In genomic region chr9:122226758-122227575, GRCh38 we compare ENCODE assay signal across 14 cellular contexts. TPM values are rescaled to one million over a fixed set of nuclear protein-coding genes. Genes with fewer than 3 reads are reported as not detected.
DNase-seq lines count a peak whose midpoint lies in the region; ATAC-seq, FAIRE-seq and TF ChIP-seq lines count a peak whose summit lies in the region.
"Had no signal": no experiment of that assay in that cellular context is flagged by ENCODE, and none has a peak within 500 bp of the region (broad histone marks: within the 10 kb centered on the region; RNA-seq: fewer than 3 reads in every experiment).

No MANE protein-coding gene starts in this region.

- WGBS in A549 (ENCODE audit: missing lambda C conversion rate): 40% methylated on average over 42 of the region's 59 CpGs
- 35 to 48% methylated on average over 10 to 36 of the region's 59 CpGs for WGBS in esophagus squamous epithelium, 2 donors

- intact Hi-C loops in esophagus squamous epithelium (cut with DNase I): no loop called here

- H3K4me1 Mint-ChIP-seq in immature natural killer cell: peaks cover 0 to 2% of the 10 kb centered on the region in 2 donors
- H3K4me1 Mint-ChIP-seq: activated CD4-positive, alpha-beta T cell treated with anti-CD3 and anti-CD28 coated beads for 36 hours had no signal

- ATAC-seq in A549 (peak; percentile 55 to 69; a peak in 4 of 6 replicates), GM21367 (IDR thresholded peaks at IDR 0.05; ENCODE audit: unreplicated experiment) (no peak)
- ATAC-seq: activated CD4-positive, alpha-beta T cell treated with anti-CD3 and anti-CD28 coated beads for 36 hours had no signal

- TF ChIP-seq POLR2A in A549 (IDR thresholded peaks at IDR 0.05; ENCODE audit: low read length) (no peak), esophagus squamous epithelium (IDR thresholded peaks at IDR 0.05) (no peak)

- H3K9me3 Mint-ChIP-seq in immature natural killer cell: no peaks in the 10 kb centered on the region
- H3K9me3 Mint-ChIP-seq: central memory CD8-positive, alpha-beta T cell had no signal

- no peaks in the 10 kb centered on the region for H3K36me3 Mint-ChIP-seq in immature natural killer cell

- no peaks in the 10 kb centered on the region for H3K9me3 ChIP-seq in A549
- no peaks in the 10 kb centered on the region for H3K9me3 ChIP-seq in HUES48 (ENCODE audit: control insufficient read depth, insufficient read depth, low read length)
- no peaks in the 10 kb centered on the region for H3K9me3 ChIP-seq in esophagus squamous epithelium
- no peaks in the 10 kb centered on the region for H3K9me3 ChIP-seq in neural cell (ENCODE audit: low read length)

- H2AFZ ChIP-seq in neural cell (ENCODE audit: low read depth, low read length): no peak overlapping the region

- H3K27ac ChIP-seq in A549 (no peak overlapping the region), HUES48 (ENCODE audit: low read depth, low read length) (no peak overlapping the region), esophagus squamous epithelium (peak overlapping the region in 1 of 4 donors; percentile 0), neural cell (ENCODE audit: low read length) (no peak overlapping the region)
- H3K27ac ChIP-seq: SK-N-MC had no signal

- POLR2A ChIA-PET in A549 (lab: Yijun Ruan, JAX): no interaction called here

- H3K4me3 Mint-ChIP-seq in immature natural killer cell: peak overlapping the region in 1 of 5 donors; percentile 18
- H3K4me3 Mint-ChIP-seq: activated CD4-positive, alpha-beta T cell treated with anti-CD3 and anti-CD28 coated beads for 36 hours had no signal

- peaks cover 99% of the 10 kb centered on the region for H3K27me3 ChIP-seq in HUES48 (ENCODE audit: control insufficient read depth, insufficient read depth, low read length)
- peaks cover 21 to 100% (median 41%) of the 10 kb centered on the region in 4 donors for H3K27me3 ChIP-seq in esophagus squamous epithelium
- H3K27me3 ChIP-seq in neural cell (ENCODE audit: insufficient read depth, low read depth, low read length): peaks cover 98% of the 10 kb centered on the region

- TF ChIP-seq RAD21 in A549 (conservative IDR thresholded peaks at IDR 0.05 in 1 of 2, IDR thresholded peaks at IDR 0.05 in 1 of 2) (no peak), neural cell (conservative IDR thresholded peaks at IDR 0.05) (no peak)

- no peak for FAIRE-seq in A549 (lab: Jason Lieb, UNC)

- no peaks in the 10 kb centered on the region for H3F3A ChIP-seq in neural cell (ENCODE audit: insufficient read depth, low read length, poor library complexity, severe bottlenecking)

- H3K27me3 Mint-ChIP-seq in immature natural killer cell (ENCODE audit: low read depth in 3 of 3): peaks cover 9 to 20% (median 11%) of the 10 kb centered on the region in 3 donors

- H3K9ac ChIP-seq in HUES48 (ENCODE audit: low read depth, low read length) (no peak overlapping the region), neural cell (ENCODE audit: low read length) (no peak overlapping the region)

- H4K20me1 ChIP-seq in neural cell (ENCODE audit: insufficient read depth): no peaks in the 10 kb centered on the region

- peak overlapping the region; percentile 57 for H3K4me3 ChIP-seq in A549
- H3K4me3 ChIP-seq in HUES48 (ENCODE audit: low read depth, low read length): peak overlapping the region; percentile 36
- H3K4me3 ChIP-seq in esophagus squamous epithelium: peak overlapping the region in 3 of 4 donors; percentile 40 to 67 (median 49)
- peak overlapping the region; percentile 25 for H3K4me3 ChIP-seq in neural cell (ENCODE audit: low read length)
- H3K4me3 ChIP-seq: SK-N-MC had no signal

- H3K79me2 ChIP-seq in neural cell (replicated peaks; ENCODE audit: insufficient read depth, low read length): no peaks in the 10 kb centered on the region

- H3K4me2 ChIP-seq in A549: peak overlapping the region; percentile 96
- no peak overlapping the region for H3K4me2 ChIP-seq in neural cell (ENCODE audit: low read length)

- H3K9me2 ChIP-seq in neural cell (ENCODE audit: insufficient read depth, low read length): no peaks in the 10 kb centered on the region

- peaks cover 10% of the 10 kb centered on the region; the same call in 1 of the 3 replicates for H3K4me1 ChIP-seq in A549
- H3K4me1 ChIP-seq in HUES48 (ENCODE audit: control insufficient read depth, insufficient read depth, low read length): peaks cover 26% of the 10 kb centered on the region; the same call in 1 of the 2 replicates
- H3K4me1 ChIP-seq in esophagus squamous epithelium: peaks cover 15 to 39% (median 27%) of the 10 kb centered on the region in 3 donors

- no peak overlapping the region for H3K27ac Mint-ChIP-seq in immature natural killer cell
- H3K27ac Mint-ChIP-seq: activated CD4-positive, alpha-beta T cell treated with anti-CD3 and anti-CD28 coated beads for 36 hours had no signal

- TF ChIP-seq EP300 in A549 (IDR thresholded peaks at IDR 0.05) (no peak), neural cell (conservative IDR thresholded peaks at IDR 0.05; ENCODE audit: poor library complexity, severe bottlenecking) (no peak)

- DNase-seq in A549 (ENCODE audit: low read depth in 1 of 2, low spot score in 1 of 2): no peak
- DNase-seq in esophagus squamous epithelium (lab: John Stamatoyannopoulos, UW): no peak
- no peak for DNase-seq in immature natural killer cell
- DNase-seq in DMS153 treated with DMSO at 0.1 percent for 48 hours (lab: John Stamatoyannopoulos, UW; ENCODE audit: unreplicated experiment): no peak
- DNase-seq in COLO829 (ENCODE audit: low spot score): no peak
- DNase-seq: activated CD4-positive, alpha-beta T cell treated with anti-CD3 and anti-CD28 coated beads for 36 hours; activated effector memory CD4-positive, alpha-beta T cell treated with anti-CD3 and anti-CD28 coated beads, Interleukin-2, amount 50 U/mL, for 16 hours; NCI-H1694 treated with DMSO at 0.1 percent for 48 hours had no signal

- TF ChIP-seq CTCF in A549 (IDR thresholded peaks at IDR 0.05): no peak
- TF ChIP-seq CTCF in esophagus squamous epithelium (IDR thresholded peaks at IDR 0.05): no peak
- TF ChIP-seq CTCF in neural cell (IDR thresholded peaks at IDR 0.05; ENCODE audit: poor library complexity, severe bottlenecking): no peak

- CTCF ChIA-PET in A549 (lab: Yijun Ruan, JAX): interaction anchor here (0.5 to 1.6 kb wide), 8 partner anchors 27 to 123 kb away, joined by 3 to 5 read pairs (median 3); no protein-coding TSS in a partner anchor

- H3K36me3 ChIP-seq in HUES48 (ENCODE audit: control insufficient read depth, insufficient read depth, low read length): no peaks in the 10 kb centered on the region
- no peaks in the 10 kb centered on the region for H3K36me3 ChIP-seq in esophagus squamous epithelium
- H3K36me3 ChIP-seq in neural cell (ENCODE audit: insufficient read depth, low read length): no peaks in the 10 kb centered on the region

TF ChIP-seq in A549, 52 proteins besides CTCF, POLR2A, EP300 and RAD21:
- TF ChIP-seq SMC3 (IDR thresholded peaks at IDR 0.05) (0 out of 3 replicates have a peak, but pooled peaks have one; percentile 28), KDM1A (IDR thresholded peaks at IDR 0.05; ENCODE audit: low read depth) (no peak)
TF ChIP-seq in A549: peak in this region for 1.

TF ChIP-seq in neural cell, 6 proteins besides CTCF, POLR2A, EP300 and RAD21:
- TF ChIP-seq TAF1 (IDR thresholded peaks at IDR 0.05; ENCODE audit: low read depth): no peak
- TF ChIP-seq POLR2AphosphoS5 (IDR thresholded peaks at IDR 0.05): peak; percentile 69
- no peak for TF ChIP-seq MXI1 (conservative IDR thresholded peaks at IDR 0.05; ENCODE audit: poor library complexity, severe bottlenecking)

RNA-seq across cellular contexts. Expression of gene LHX6, which starts 1.8 kb away (rescaled TPM):
- 0.26 and 0.29 TPM in 2 replicates for polyA plus RNA-seq in A549 (2011; rRNA removed)
- 0.16 and 0.22 TPM in 2 replicates for polyA plus RNA-seq in A549 (2012; cell fraction: cytosol; rRNA removed)
- 0.20 and 0.40 TPM in 2 replicates for polyA plus RNA-seq in A549 (2012; cell fraction: nucleus; rRNA removed)
- 0.14 to 0.38 TPM (median 0.20 TPM) in 3 replicates for polyA plus RNA-seq in A549 (2017; fragmentation: RNase III; extraction: RNeasy Plus Mini Kit Qiagen cat#74134 plus additional on column Dnase treatment)
- polyA minus RNA-seq in A549 (2011; rRNA and poly(A)+ RNA removed): 0.19 and 0.21 TPM in 2 replicates
- total RNA-seq in esophagus squamous epithelium: 1 to 10 TPM in 1 of 4 donors, under 1 TPM in 2, not detected in 1; 0.53 to 4.6 (median 0.95) TPM
- polyA plus RNA-seq in neural cell: 0.14 and 0.26 TPM in 2 replicates
- polyA minus RNA-seq in neural cell: 0.24 and 1.0 TPM in 2 replicates
- polyA plus RNA-seq in immature natural killer cell: not detected
- polyA plus RNA-seq: BJ had no signal

RNA-seq across cellular contexts. Expression of gene RBM18, which starts 37.7 kb away (rescaled TPM):
- 41.1 and 52.3 TPM in 2 replicates for polyA plus RNA-seq in A549 (2011; rRNA removed)
- polyA plus RNA-seq in A549 (2012; cell fraction: cytosol; rRNA removed): 9.1 and 9.4 TPM in 2 replicates
- 2.5 and 2.6 TPM in 2 replicates for polyA plus RNA-seq in A549 (2012; cell fraction: nucleus; rRNA removed)
- polyA plus RNA-seq in A549 (2017; fragmentation: RNase III; extraction: RNeasy Plus Mini Kit Qiagen cat#74134 plus additional on column Dnase treatment): 13.3 to 13.8 TPM (median 13.5 TPM) in 3 replicates
- 14.0 and 17.6 TPM in 2 replicates for polyA minus RNA-seq in A549 (2011; rRNA and poly(A)+ RNA removed)
- total RNA-seq in esophagus squamous epithelium: 10 to 100 TPM in 1 of 4 donors, 1 to 10 TPM in 3; 2.5 to 16.9 (median 8.2) TPM
- polyA plus RNA-seq in neural cell: 40.8 and 48.8 TPM in 2 replicates
- polyA minus RNA-seq in neural cell: 39.4 and 41.1 TPM in 2 replicates
- 10 to 100 TPM; 20.9 to 26.5 (median 21.8) TPM for polyA plus RNA-seq in immature natural killer cell

RNA-seq across cellular contexts. Expression of gene MRRF, which starts 37.7 kb away (rescaled TPM):
- 107 and 115 TPM in 2 replicates for polyA plus RNA-seq in A549 (2011; rRNA removed)
- 49.0 and 52.1 TPM in 2 replicates for polyA plus RNA-seq in A549 (2012; cell fraction: cytosol; rRNA removed)
- 22.6 and 38.4 TPM in 2 replicates for polyA plus RNA-seq in A549 (2012; cell fraction: nucleus; rRNA removed)
- polyA plus RNA-seq in A549 (2017; fragmentation: RNase III; extraction: RNeasy Plus Mini Kit Qiagen cat#74134 plus additional on column Dnase treatment): 62.5 to 71.5 TPM (median 63.6 TPM) in 3 replicates
- polyA minus RNA-seq in A549 (2011; rRNA and poly(A)+ RNA removed): 53.4 and 80.2 TPM in 2 replicates
- total RNA-seq in esophagus squamous epithelium: 10 to 100 TPM; 23.9 to 48.6 (median 40.4) TPM
- polyA plus RNA-seq in neural cell: 40.7 and 46.9 TPM in 2 replicates
- 26.5 and 27.2 TPM in 2 replicates for polyA minus RNA-seq in neural cell
- 10 to 100 TPM; 11.5 to 18.4 (median 16.3) TPM for polyA plus RNA-seq in immature natural killer cell
